Comparison of ENCODE assay signal across 27 cellular contexts in genomic region chr4:75457365-75457764, GRCh38.
"Had no signal": no experiment of that assay in that cellular context is flagged by ENCODE, and none has a peak within 500 bp of the region (broad histone marks: within the 10 kb centered on the region; RNA-seq: fewer than 3 reads in every experiment).

No MANE protein-coding gene starts in this region.

- DNase-seq: cortex of kidney; dermis blood vessel endothelial cell; dorsolateral prefrontal cortex; effector CD4-positive, alpha-beta T cell; effector CD8-positive, alpha-beta T cell; effector memory CD4-positive, alpha-beta T cell; effector memory CD8-positive, alpha-beta T cell; endodermal cell; esophagus squamous epithelium; foreskin fibroblast; foreskin keratinocyte; foreskin melanocyte; gastrocnemius medialis; glutamatergic neuron; head of caudate nucleus; heart left ventricle; heart right ventricle had no signal

- H3K27me3 ChIP-seq: colonic mucosa, foreskin keratinocyte, gastrocnemius medialis, heart left ventricle, heart right ventricle had no signal

- H3K9me3 ChIP-seq: colonic mucosa, esophagus muscularis mucosa, esophagus squamous epithelium, gastrocnemius medialis had no signal

- FAIRE-seq: colon, endometrium, endothelial cell of umbilical vein, frontal cortex had no signal

- H3K4me3 ChIP-seq: colonic mucosa, coronary artery, dorsolateral prefrontal cortex, esophagus muscularis mucosa, esophagus squamous epithelium, gastrocnemius medialis, gastroesophageal sphincter, heart left ventricle, heart right ventricle had no signal

- H3K36me3 ChIP-seq: colonic mucosa, esophagus muscularis mucosa, esophagus squamous epithelium, gastrocnemius medialis, gastroesophageal sphincter, heart left ventricle, heart right ventricle had no signal

- H3K4me1 ChIP-seq: colonic mucosa, esophagus muscularis mucosa, esophagus squamous epithelium, foreskin keratinocyte, gastrocnemius medialis, gastroesophageal sphincter, heart left ventricle, heart right ventricle had no signal

- ATAC-seq: effector memory CD8-positive, alpha-beta T cell; esophagus mucosa; foreskin keratinocyte; gastrocnemius medialis; gastroesophageal sphincter; heart left ventricle; heart right ventricle had no signal

- H3K27ac ChIP-seq: colonic mucosa, coronary artery, dorsolateral prefrontal cortex, epithelial cell of prostate, esophagus muscularis mucosa, esophagus squamous epithelium, foreskin keratinocyte, gastrocnemius medialis, gastroesophageal sphincter, heart left ventricle, heart right ventricle had no signal
